In genomic region chr20:31839782-31840487, GRCh38 we compare ENCODE assay signal across 16 cellular contexts. TPM values are rescaled to one million over a fixed set of nuclear protein-coding genes. Genes with fewer than 3 reads are reported as not detected.
"Had no signal": no experiment of that assay in that cellular context is flagged by ENCODE, and none has a peak within 500 bp of the region (broad histone marks: within the 10 kb centered on the region; RNA-seq: fewer than 3 reads in every experiment).

No MANE protein-coding gene starts in this region.

- DNase-seq: activated CD4-positive, alpha-beta memory T cell treated with anti-CD3 and anti-CD28 coated beads for 36 hours; activated CD4-positive, CD25-positive, alpha-beta regulatory T cell treated with anti-CD3 and anti-CD28 coated beads, Interleukin-2, amount 50 U/mL, for 72 hours; activated gamma-delta T cell treated with Interleukin-2 at 50 U/mL for 16 hours; activated T-cell treated with anti-CD3 and anti-CD28 coated beads, Interleukin-2, amount 50 U/mL, for 72 hours; effector CD4-positive, alpha-beta T cell; kidney; stimulated activated naive CD4-positive, alpha-beta T cell; substantia nigra; SW 1271; T-helper 9 cell; upper lobe of right lung had no signal

- H3K36me3 ChIP-seq: gastroesophageal sphincter, neural progenitor cell, pancreas, upper lobe of right lung had no signal

- H3K27ac ChIP-seq: neural progenitor cell, pancreas, upper lobe of right lung had no signal

- H3K9me3 Mint-ChIP-seq: activated CD4-positive, alpha-beta memory T cell treated with anti-CD3 and anti-CD28 coated beads for 36 hours; activated T-cell treated with anti-CD3 and anti-CD28 coated beads, Interleukin-2, amount 50 U/mL, for 72 hours; neural progenitor cell had no signal

- ATAC-seq: activated T-cell treated with anti-CD3 and anti-CD28 coated beads, Interleukin-2, amount 50 U/mL, for 72 hours; gastroesophageal sphincter; pancreas; upper lobe of right lung had no signal

- H3K27me3 ChIP-seq: gastroesophageal sphincter, neural progenitor cell, pancreas, upper lobe of right lung had no signal

- H3K4me3 ChIP-seq: gastroesophageal sphincter, neural progenitor cell, pancreas, upper lobe of right lung had no signal

- H3K27me3 Mint-ChIP-seq: activated CD4-positive, alpha-beta memory T cell treated with anti-CD3 and anti-CD28 coated beads for 36 hours had no signal

- H3K27ac Mint-ChIP-seq: activated CD4-positive, alpha-beta memory T cell treated with anti-CD3 and anti-CD28 coated beads for 36 hours; activated T-cell treated with anti-CD3 and anti-CD28 coated beads, Interleukin-2, amount 50 U/mL, for 72 hours; neural progenitor cell had no signal

- H3K9me3 ChIP-seq: gastroesophageal sphincter, pancreas, upper lobe of right lung had no signal

- H3K4me3 Mint-ChIP-seq: activated CD4-positive, alpha-beta memory T cell treated with anti-CD3 and anti-CD28 coated beads for 36 hours; activated T-cell treated with anti-CD3 and anti-CD28 coated beads, Interleukin-2, amount 50 U/mL, for 72 hours; neural progenitor cell had no signal

- H3K36me3 Mint-ChIP-seq: activated CD4-positive, alpha-beta memory T cell treated with anti-CD3 and anti-CD28 coated beads for 36 hours; neural progenitor cell had no signal

- H3K4me1 ChIP-seq: pancreas had no signal

RNA-seq across cellular contexts. Expression of gene FOXS1, which starts 5.5 kb away (rescaled TPM):
- total RNA-seq: activated CD4-positive, alpha-beta memory T cell treated with anti-CD3 and anti-CD28 coated beads for 36 hours; activated T-cell treated with anti-CD3 and anti-CD28 coated beads, Interleukin-2, amount 50 U/mL, for 72 hours; mesenteric fat pad had no signal

RNA-seq across cellular contexts. Expression of gene MYLK2, which starts 20.8 kb away (rescaled TPM):
- total RNA-seq: kidney, mesenteric fat pad, upper lobe of right lung had no signal

RNA-seq across cellular contexts. Expression of gene DUSP15, which starts 30.4 kb away (rescaled TPM):
- total RNA-seq: activated CD4-positive, alpha-beta memory T cell treated with anti-CD3 and anti-CD28 coated beads for 36 hours; activated T-cell treated with anti-CD3 and anti-CD28 coated beads, Interleukin-2, amount 50 U/mL, for 72 hours had no signal

RNA-seq across cellular contexts. Expression of gene TTLL9, which starts 30.5 kb away (rescaled TPM):
- total RNA-seq: activated CD4-positive, alpha-beta memory T cell treated with anti-CD3 and anti-CD28 coated beads for 36 hours; activated T-cell treated with anti-CD3 and anti-CD28 coated beads, Interleukin-2, amount 50 U/mL, for 72 hours; cardiac septum had no signal
